ENCODE assay signal across 17 cellular contexts in the genomic region with DNA sequence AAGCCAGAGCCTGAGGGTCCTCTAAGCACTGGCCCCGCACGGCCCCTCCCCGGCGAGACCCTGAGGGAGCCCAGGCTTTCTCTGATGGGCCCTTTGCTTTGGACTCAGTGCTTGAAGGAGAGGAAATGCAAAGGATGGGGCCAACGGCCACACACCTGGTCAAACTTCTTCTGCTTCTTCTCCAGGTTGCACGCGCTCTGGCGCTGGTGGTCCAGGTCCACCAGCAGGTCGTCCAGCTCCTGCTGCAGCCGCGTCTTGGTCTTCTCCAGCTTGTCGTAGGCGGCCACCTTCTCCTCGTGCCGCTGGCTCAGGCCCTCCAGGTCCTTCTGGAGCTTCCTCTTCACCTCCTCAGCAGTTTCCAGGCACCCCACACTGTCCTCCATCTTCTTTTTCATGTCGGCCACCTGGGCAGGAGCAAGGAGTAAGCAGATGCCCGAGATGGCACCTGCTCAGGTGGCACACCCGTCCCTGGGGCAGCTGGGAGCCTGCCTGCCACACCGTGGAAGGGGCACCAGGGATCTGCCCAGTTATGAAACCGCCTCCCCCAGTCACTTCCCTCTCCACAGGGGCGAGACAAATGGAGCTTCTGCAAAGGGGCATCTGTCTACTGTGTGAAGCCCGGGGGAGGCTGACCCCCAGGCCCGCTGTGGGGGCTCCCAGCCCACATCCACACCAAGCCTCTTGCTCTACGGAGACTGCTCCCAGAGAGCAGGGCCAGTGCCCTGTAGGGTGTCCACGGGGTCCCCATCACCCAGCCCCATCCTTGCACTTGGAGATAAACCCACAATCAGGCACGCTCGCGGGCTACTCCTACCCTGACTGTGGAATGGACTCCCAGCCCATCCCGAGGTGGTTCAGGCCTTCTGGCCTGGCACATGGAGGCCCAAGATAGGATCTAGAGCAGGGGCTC. TPM values are rescaled to one million over a fixed set of nuclear protein-coding genes. Genes with fewer than 3 reads are reported as not detected.
DNase-seq lines count a peak whose midpoint lies in the region; ATAC-seq, FAIRE-seq and TF ChIP-seq lines count a peak whose summit lies in the region.
"Had no signal": no experiment of that assay in that cellular context is flagged by ENCODE, and none has a peak within 500 bp of the region (broad histone marks: within the 10 kb centered on the region; RNA-seq: fewer than 3 reads in every experiment).

No MANE protein-coding gene starts in this region.

- H3K4me1 ChIP-seq in K562 (replicated peaks in 1 of 2; ENCODE audit: control insufficient read depth in 2 of 2, insufficient read depth in 2 of 2, low read length in 2 of 2) (peaks cover 0 to 8% of the 10 kb centered on the region in 2 experiments; a peak in 1 of 5 replicates), mucosa of descending colon (ENCODE audit: low read depth) (no peaks in the 10 kb centered on the region), OCI-LY7 (ENCODE audit: insufficient read depth, low read length, poor library complexity, severe bottlenecking) (no peaks in the 10 kb centered on the region)
- H3K4me1 ChIP-seq: BE2C, psoas muscle had no signal

- H3K9me2 ChIP-seq in OCI-LY7 (ENCODE audit: insufficient read depth, low read length), result no peaks in the 10 kb centered on the region

- no peaks in the 10 kb centered on the region for H3K9me3 ChIP-seq in CD4-positive, alpha-beta T cell (ENCODE audit: control insufficient read depth, low read length)
- H3K9me3 ChIP-seq in K562 (replicated peaks; ENCODE audit: control insufficient read depth, insufficient read depth, low read depth, low read length) (no peaks in the 10 kb centered on the region), mucosa of descending colon (no peaks in the 10 kb centered on the region), OCI-LY7 (ENCODE audit: low read length) (no peaks in the 10 kb centered on the region)
- H3K9me3 ChIP-seq: BE2C, psoas muscle, tibial artery had no signal

- H3K36me3 ChIP-seq in K562 (ENCODE audit: control insufficient read depth, insufficient read depth, low read length) (peaks cover 76% of the 10 kb centered on the region; the same call in 2 of the 3 replicates), mucosa of descending colon (ENCODE audit: low read depth) (peaks cover 63% of the 10 kb centered on the region), OCI-LY7 (ENCODE audit: insufficient read depth, low read length) (peaks cover 85% of the 10 kb centered on the region)

- DNase-seq in CD4-positive, alpha-beta T cell, result no peak
- DNase-seq in HFFc6 (no peak), K562 (ENCODE audit: extremely low read depth in 1 of 4, low spot score in 3 of 4) (no peak), mucosa of descending colon (peak in 2 of 3 donors; percentile 24 to 48), OCI-LY7 (ENCODE audit: low spot score) (no peak), NK-92 (lab: John Stamatoyannopoulos, UW; ENCODE audit: unreplicated experiment) (no peak)
- DNase-seq: activated effector memory CD4-positive, alpha-beta T cell treated with Interleukin-2 at 50 U/mL for 16 hours; BE2C; effector CD4-positive, alpha-beta T cell; H9; Kasumi-1; NCI-H187; NCI-H524 had no signal

- in situ Hi-C loops in K562 (cut with MboI), result no loop called here

- H3K4me3 ChIP-seq in K562 (no peak overlapping the region), mucosa of descending colon (no peak overlapping the region), OCI-LY7 (ENCODE audit: low read depth, low read length, poor library complexity, severe bottlenecking) (no peak overlapping the region)
- H3K4me3 ChIP-seq: psoas muscle, tibial artery had no signal

- peak overlapping the region; percentile 83 for H3K27ac Mint-ChIP-seq in CD4-positive, alpha-beta T cell
- H3K27ac Mint-ChIP-seq in HFFc6, result peak overlapping the region; percentile 23; the same call in 1 of the 2 replicates
- H3K27ac Mint-ChIP-seq: H9 had no signal

- no peak for FAIRE-seq in K562 (lab: Jason Lieb, UNC)

- no peaks in the 10 kb centered on the region for H3K27me3 Mint-ChIP-seq in CD4-positive, alpha-beta T cell
- H3K27me3 Mint-ChIP-seq in HFFc6 (ENCODE audit: insufficient read depth), result peaks cover 64% of the 10 kb centered on the region

- no peak for TF ChIP-seq EP300 in K562 (IDR thresholded peaks at IDR 0.05; ENCODE audit: low read length)

- peaks cover 96% of the 10 kb centered on the region for H3K36me3 Mint-ChIP-seq in CD4-positive, alpha-beta T cell (ENCODE audit: low read depth)
- peaks cover 50% of the 10 kb centered on the region for H3K36me3 Mint-ChIP-seq in HFFc6 (ENCODE audit: low read depth)

- WGBS in K562 (ENCODE audit: insufficient coverage, low coverage, missing lambda C conversion rate), result 88% methylated on average over 11 of the region's 29 CpGs

- POLR2A ChIA-PET in CD4-positive, alpha-beta T cell (lab: Charles Lee), result no interaction called here
- POLR2A ChIA-PET in K562 (lab: Yijun Ruan, JAX) (interaction anchor here (0.6 to 1.1 kb wide), 2 partner anchors 88 to 179 kb away, joined by 3 to 4 read pairs; no protein-coding TSS in a partner anchor), OCI-LY7 (lab: Charles Lee) (no interaction called here)

- no peaks in the 10 kb centered on the region for H3K9me1 ChIP-seq in K562 (ENCODE audit: control insufficient read depth, insufficient read depth, low read length)

- H3K9ac ChIP-seq in K562 (ENCODE audit: insufficient read depth in 1 of 2, low read depth in 2 of 2, low read length in 2 of 2), result no peak overlapping the region; a peak in 1 of 4 replicates

- TF ChIP-seq POLR2A in K562 (conservative IDR thresholded peaks at IDR 0.05), result no peak
- no peak for TF ChIP-seq POLR2A in GM18505 (IDR thresholded peaks at IDR 0.05; ENCODE audit: borderline replicate concordance, extremely low read depth, insufficient read depth, insufficient read length)

- H3K27ac ChIP-seq in CD4-positive, alpha-beta T cell (ENCODE audit: low read depth, low read length), result no peak overlapping the region
- H3K27ac ChIP-seq in K562 (ENCODE audit: extremely low read depth, low read depth, low read length) (no peak overlapping the region), OCI-LY7 (ENCODE audit: low read depth, low read length, poor library complexity, severe bottlenecking) (no peak overlapping the region)
- H3K27ac ChIP-seq: psoas muscle, tibial artery had no signal

- no TSS peak for BruUV-seq in K562 (replicated peaks; lab: Mats Ljungman, UMichigan)
- BruUV-seq in OCI-LY7 (replicated peaks; lab: Mats Ljungman, UMichigan), result no TSS peak

- TF ChIP-seq CTCF in CD4-positive, alpha-beta T cell (IDR thresholded peaks at IDR 0.05), result no peak
- TF ChIP-seq CTCF in HFFc6 (IDR thresholded peaks at IDR 0.05) (no peak), K562 (IDR thresholded peaks at IDR 0.05 in 2 of 3, conservative IDR thresholded peaks at IDR 0.05 in 1 of 3; ENCODE audit: insufficient read depth in 2 of 3, low read depth in 1 of 3, low read length in 3 of 3) (no peak), mucosa of descending colon (IDR thresholded peaks at IDR 0.05) (no peak), OCI-LY7 (conservative IDR thresholded peaks at IDR 0.05; ENCODE audit: low read length) (no peak)

- no peak for TF ChIP-seq RAD21 in K562 (CRISPR knock-in tag; conservative IDR thresholded peaks at IDR 0.05 in 1 of 2, IDR thresholded peaks at IDR 0.05 in 1 of 2)

- peak overlapping the region; percentile 65 for H3K4me3 Mint-ChIP-seq in CD4-positive, alpha-beta T cell
- peak overlapping the region; percentile 26; the same call in 1 of the 2 replicates for H3K4me3 Mint-ChIP-seq in HFFc6
- H3K4me3 Mint-ChIP-seq: H9 had no signal

- ATAC-seq in CD4-positive, alpha-beta T cell (ENCODE audit: poor library complexity), result no peak
- no peak for ATAC-seq in K562
- no peak for ATAC-seq in mucosa of descending colon
- ATAC-seq in GM18505 (IDR thresholded peaks at IDR 0.05; ENCODE audit: unreplicated experiment), result no peak
- no peak for ATAC-seq in GM21737 (IDR thresholded peaks at IDR 0.05; ENCODE audit: unreplicated experiment)
- ATAC-seq: psoas muscle had no signal

- intact Hi-C loops in CD4-positive, alpha-beta T cell (cut with DNase I, micrococcal nuclease), result no loop called here
- intact Hi-C loops in K562 (cut with micrococcal nuclease), result no loop called here
- intact Hi-C loops in mucosa of descending colon (cut with DNase I, micrococcal nuclease), result no loop called here
- intact Hi-C loops in OCI-LY7 (cut with micrococcal nuclease; ENCODE audit: unreplicated experiment), result no loop called here

- CTCF ChIA-PET in CD4-positive, alpha-beta T cell (lab: Charles Lee), result interaction anchor here (0.9 kb wide), 1 partner anchor 14 kb away, joined by 3 read pairs; no protein-coding TSS in a partner anchor
- CTCF ChIA-PET in K562 (lab: Yijun Ruan, JAX; ENCODE audit: low intra/inter-chr PET ratio), result no interaction called here
- CTCF ChIA-PET in OCI-LY7 (lab: Charles Lee; ENCODE audit: unreplicated experiment), result no interaction called here

- H3K27me3 ChIP-seq in CD4-positive, alpha-beta T cell (ENCODE audit: control insufficient read depth, insufficient read depth, low read length), result no peaks in the 10 kb centered on the region
- H3K27me3 ChIP-seq in K562 (ENCODE audit: control insufficient read depth in 2 of 2, insufficient read depth in 2 of 2, low read length in 2 of 2), result no peaks in the 10 kb centered on the region
- H3K27me3 ChIP-seq: BE2C, tibial artery had no signal

- H3K9me3 Mint-ChIP-seq in CD4-positive, alpha-beta T cell, result no peaks in the 10 kb centered on the region
- peaks cover 7% of the 10 kb centered on the region; the same call in 1 of the 2 replicates for H3K9me3 Mint-ChIP-seq in HFFc6

- no peaks in the 10 kb centered on the region for H4K20me1 ChIP-seq in K562 (replicated peaks; ENCODE audit: control insufficient read depth, insufficient read depth, low read length)
- H4K20me1 ChIP-seq in OCI-LY7 (ENCODE audit: insufficient read depth, low read length), result no peaks in the 10 kb centered on the region

- no peak overlapping the region for H3K4me2 ChIP-seq in K562 (ENCODE audit: insufficient read depth, low read length)
- no peak overlapping the region for H3K4me2 ChIP-seq in OCI-LY7 (ENCODE audit: low read length)

- H3K79me2 ChIP-seq in K562 (ENCODE audit: control insufficient read depth, insufficient read depth, low read length) (no peaks in the 10 kb centered on the region), OCI-LY7 (ENCODE audit: insufficient read depth, low read depth, low read length) (no peaks in the 10 kb centered on the region)

- no peak overlapping the region for H2AFZ ChIP-seq in K562 (ENCODE audit: low read depth, low read length)
- H2AFZ ChIP-seq in OCI-LY7 (ENCODE audit: low read length), result no peak overlapping the region

- H3K4me1 Mint-ChIP-seq in CD4-positive, alpha-beta T cell (ENCODE audit: low read depth), result peaks cover 45% of the 10 kb centered on the region
- H3K4me1 Mint-ChIP-seq in HFFc6 (ENCODE audit: low read depth), result peaks cover 2% of the 10 kb centered on the region; the same call in 1 of the 2 replicates

RNA-seq across cellular contexts. Expression of a gene that starts 39.2 kb away (rescaled TPM):
- 1 to 10 TPM; 6.4 to 7.3 TPM for total RNA-seq in CD4-positive, alpha-beta T cell
- 1 to 10 TPM in 4 of 6 experiments, under 1 TPM in 2; 0.55 to 6.2 (median 4.9) TPM for total RNA-seq in HFFc6 (2021; fragmentation: NEBNext Ultra II Directional; extraction: Animal tissue kit (Norgen Biotek cat#: 25700))
- 16.6 and 19.1 TPM in 2 replicates for total RNA-seq in K562 (2011; cell fraction: chromatin; rRNA removed; ENCODE audit: low replicate concordance)
- total RNA-seq in K562 (2011; cell fraction: nucleolus; rRNA removed), result 16.3 and 21.5 TPM in 2 replicates
- total RNA-seq in K562 (2011; cell fraction: nucleoplasm; rRNA removed), result 19.4 and 21.1 TPM in 2 replicates
- total RNA-seq in K562 (2014; rRNA removed), result 5.8 TPM in 2 replicates
- 3.5 and 4.1 TPM in 2 replicates for total RNA-seq in K562 (2014; rRNA removed; fragmentation: Illumina TruSeq; extraction: Trizol)
- total RNA-seq in K562 (2015; rRNA removed; fragmentation: Illumina TruSeq; extraction: Trizol), result 7.0 and 7.3 TPM in 2 replicates
- 8.1 and 9.0 TPM in 2 replicates for total RNA-seq in K562 (2021)
- polyA plus RNA-seq in K562 (2011; rRNA removed), result 4.7 and 5.6 TPM in 2 replicates
- 2.8 and 4.2 TPM in 2 replicates for polyA plus RNA-seq in K562 (2011; cell fraction: cytosol; rRNA removed)
- 7.4 and 14.5 TPM in 2 replicates for polyA plus RNA-seq in K562 (2011; cell fraction: nucleus; rRNA removed)
- polyA plus RNA-seq in K562 (2012), result 21.2 and 33.8 TPM in 2 replicates
- polyA plus RNA-seq in K562 (2014; fragmentation: Illumina TruSeq; extraction: Trizol), result 9.5 and 9.7 TPM in 2 replicates
- 1 to 10 TPM; 2.5 to 4.2 TPM for polyA plus RNA-seq in K562 (2014; fragmentation: Nextera tagmentation; extraction: Ambion mirVana)
- polyA plus RNA-seq in K562 (2014; rRNA removed), result 5.3 and 6.9 TPM in 2 replicates
- polyA minus RNA-seq in K562 (2011; rRNA and poly(A)+ RNA removed), result 4.9 and 5.3 TPM in 2 replicates
- polyA minus RNA-seq in K562 (2011; cell fraction: cytosol; rRNA and poly(A)+ RNA removed), result 1.2 and 5.9 TPM in 2 replicates
- 2.6 and 3.2 TPM in 2 replicates for polyA minus RNA-seq in K562 (2011; cell fraction: nucleus; rRNA and poly(A)+ RNA removed)
- total RNA-seq in mucosa of descending colon, result 10 to 100 TPM; 26.0 to 85.7 (median 68.5) TPM
- 0.47 and 0.64 TPM in 2 replicates for total RNA-seq in OCI-LY7 (2014; rRNA removed; shearing (Covaris generic))
- total RNA-seq in OCI-LY7 (2022), result 0.42 and 0.65 TPM in 2 replicates
- total RNA-seq: H9 had no signal

RNA-seq across cellular contexts. Expression of a gene that starts 52.8 kb away (rescaled TPM):
- 10 to 100 TPM; 17.8 to 21.8 TPM for total RNA-seq in CD4-positive, alpha-beta T cell
- 10 to 100 TPM; 27.7 to 42.5 (median 38.5) TPM for total RNA-seq in HFFc6 (2021; fragmentation: NEBNext Ultra II Directional; extraction: Animal tissue kit (Norgen Biotek cat#: 25700))
- total RNA-seq in K562 (2011; cell fraction: chromatin; rRNA removed; ENCODE audit: low replicate concordance), result 7.9 and 14.5 TPM in 2 replicates
- 9.6 and 11.0 TPM in 2 replicates for total RNA-seq in K562 (2011; cell fraction: nucleolus; rRNA removed)
- total RNA-seq in K562 (2011; cell fraction: nucleoplasm; rRNA removed), result 11.5 and 15.8 TPM in 2 replicates
- total RNA-seq in K562 (2014; rRNA removed), result 8.9 and 9.7 TPM in 2 replicates
- total RNA-seq in K562 (2014; rRNA removed; fragmentation: Illumina TruSeq; extraction: Trizol), result 9.3 and 10.6 TPM in 2 replicates
- 9.6 and 10.6 TPM in 2 replicates for total RNA-seq in K562 (2015; rRNA removed; fragmentation: Illumina TruSeq; extraction: Trizol)
- 9.7 and 10.6 TPM in 2 replicates for total RNA-seq in K562 (2021)
- 5.4 and 7.7 TPM in 2 replicates for polyA plus RNA-seq in K562 (2011; rRNA removed)
- polyA plus RNA-seq in K562 (2011; cell fraction: cytosol; rRNA removed), result 5.7 and 7.9 TPM in 2 replicates
- 7.8 and 12.8 TPM in 2 replicates for polyA plus RNA-seq in K562 (2011; cell fraction: nucleus; rRNA removed)
- 12.3 and 12.8 TPM in 2 replicates for polyA plus RNA-seq in K562 (2012)
- polyA plus RNA-seq in K562 (2014; fragmentation: Illumina TruSeq; extraction: Trizol), result 8.9 and 9.4 TPM in 2 replicates
- 1 to 10 TPM; 2.7 to 6.8 TPM for polyA plus RNA-seq in K562 (2014; fragmentation: Nextera tagmentation; extraction: Ambion mirVana)
- polyA plus RNA-seq in K562 (2014; rRNA removed), result 6.6 and 6.9 TPM in 2 replicates
- 7.8 and 13.2 TPM in 2 replicates for polyA minus RNA-seq in K562 (2011; rRNA and poly(A)+ RNA removed)
- 3.5 and 6.3 TPM in 2 replicates for polyA minus RNA-seq in K562 (2011; cell fraction: cytosol; rRNA and poly(A)+ RNA removed)
- polyA minus RNA-seq in K562 (2011; cell fraction: nucleus; rRNA and poly(A)+ RNA removed), result 2.4 and 3.6 TPM in 2 replicates
- 10 to 100 TPM; 46.3 to 64.8 (median 56.3) TPM for total RNA-seq in mucosa of descending colon
- 11.8 and 14.9 TPM in 2 replicates for total RNA-seq in OCI-LY7 (2014; rRNA removed; shearing (Covaris generic))
- 9.1 and 12.4 TPM in 2 replicates for total RNA-seq in OCI-LY7 (2022)

Comparison
In these comparisons a context has a peak if more than half of its experiments do, and no peak if none do; other contexts are left out.
1. DNase-seq: peak in mucosa of descending colon (2 of 3); none in CD4-positive, alpha-beta T cell (0 of 10), HFFc6 (single experiment), K562 (0 of 4), OCI-LY7 (single experiment) and NK-92 (single experiment).